ENCODE assay signal across 1 cellular context in genomic region chr6:157539900-157540752, GRCh38.
TF ChIP-seq lines count a peak whose summit lies in the region.

No MANE protein-coding gene starts in this region.

TF ChIP-seq in HepG2, 621 proteins besides CTCF, POLR2A, EP300 and RAD21 (continued from another document and continues in another):
- TF ChIP-seq TERF1 (CRISPR knock-in tag; IDR thresholded peaks at IDR 0.05) (no peak), JARID2 (CRISPR knock-in tag; IDR thresholded peaks at IDR 0.05; ENCODE audit: insufficient replicate concordance) (no peak), ZNF780A (CRISPR knock-in tag; IDR thresholded peaks at IDR 0.05) (peak; percentile 92; the same call in 1 of the 2 replicates), CC2D1A (CRISPR knock-in tag; IDR thresholded peaks at IDR 0.05) (no peak), MAFK (conservative IDR thresholded peaks at IDR 0.05 in 1 of 2, IDR thresholded peaks at IDR 0.05 in 1 of 2; ENCODE audit: low read length in 2 of 2) (no peak), FOXM1 (CRISPR knock-in tag; IDR thresholded peaks at IDR 0.05) (no peak), KIAA2018 (CRISPR knock-in tag; IDR thresholded peaks at IDR 0.05; ENCODE audit: borderline replicate concordance) (no peak), FUBP1 (CRISPR knock-in tag; IDR thresholded peaks at IDR 0.05; ENCODE audit: borderline replicate concordance) (0 out of 2 replicates have a peak, but pooled peaks have one; percentile 65), ZNF251 (CRISPR knock-in tag; IDR thresholded peaks at IDR 0.05) (no peak), ZNF572 (CRISPR knock-in tag; IDR thresholded peaks at IDR 0.05) (no peak), KAT2B (IDR thresholded peaks at IDR 0.05; ENCODE audit: borderline replicate concordance, low read depth, low read length) (no peak), PTBP1 (IDR thresholded peaks at IDR 0.05; ENCODE audit: low read depth, low read length, poor library complexity, severe bottlenecking) (no peak), ZNF839 (CRISPR knock-in tag; IDR thresholded peaks at IDR 0.05; ENCODE audit: borderline replicate concordance) (no peak), GATAD1 (CRISPR knock-in tag; IDR thresholded peaks at IDR 0.05) (peak; percentile 71), ZNF569 (CRISPR knock-in tag; IDR thresholded peaks at IDR 0.05; ENCODE audit: borderline replicate concordance) (no peak), ESRRA (CRISPR knock-in tag; IDR thresholded peaks at IDR 0.05; ENCODE audit: low read depth) (peak; percentile 83), HES4 (CRISPR knock-in tag; IDR thresholded peaks at IDR 0.05; ENCODE audit: borderline replicate concordance) (no peak; the same call in 1 of the 2 replicates), TEAD2 (CRISPR knock-in tag; IDR thresholded peaks at IDR 0.05) (no peak), ZSCAN5A (CRISPR knock-in tag; IDR thresholded peaks at IDR 0.05; ENCODE audit: borderline replicate concordance) (peak; percentile 94), SP2 (CRISPR knock-in tag; IDR thresholded peaks at IDR 0.05) (no peak), ZNF644 (CRISPR knock-in tag; IDR thresholded peaks at IDR 0.05; ENCODE audit: low read depth) (peak; percentile 96), MTERF4 (CRISPR knock-in tag; IDR thresholded peaks at IDR 0.05) (peak; percentile 23; the same call in 1 of the 2 replicates), ZSCAN31 (CRISPR knock-in tag; IDR thresholded peaks at IDR 0.05; ENCODE audit: low read depth) (peak; percentile 80; the same call in 1 of the 2 replicates), SRSF4 (IDR thresholded peaks at IDR 0.05; ENCODE audit: low read depth, low read length, poor library complexity, severe bottlenecking) (no peak), IKZF5 (CRISPR knock-in tag; IDR thresholded peaks at IDR 0.05) (peak; percentile 97), USF2 (IDR thresholded peaks at IDR 0.05; ENCODE audit: low read depth, low read length) (no peak), USF2 (CRISPR knock-in tag; IDR thresholded peaks at IDR 0.05; ENCODE audit: borderline replicate concordance) (no peak), MAFF (IDR thresholded peaks at IDR 0.05; ENCODE audit: low read depth, low read length) (no peak; the same call in 1 of the 2 replicates), SMAD9 (CRISPR knock-in tag; IDR thresholded peaks at IDR 0.05) (no peak), ZNF354B (CRISPR knock-in tag; IDR thresholded peaks at IDR 0.05) (no peak), TFDP2 (CRISPR knock-in tag; IDR thresholded peaks at IDR 0.05) (no peak), RARA (CRISPR knock-in tag; IDR thresholded peaks at IDR 0.05) (peak; percentile 83), CBFB (CRISPR knock-in tag; IDR thresholded peaks at IDR 0.05) (no peak), ZNF460 (CRISPR knock-in tag; IDR thresholded peaks at IDR 0.05; ENCODE audit: borderline replicate concordance) (peak; percentile 39; the same call in 1 of the 2 replicates), ZBTB43 (CRISPR knock-in tag; conservative IDR thresholded peaks at IDR 0.05) (peak; percentile 99), RELA (CRISPR knock-in tag; IDR thresholded peaks at IDR 0.05) (no peak; the same call in 1 of the 2 replicates), ONECUT2 (CRISPR knock-in tag; IDR thresholded peaks at IDR 0.05) (0 out of 2 replicates have a peak, but pooled peaks have one; percentile 57), MTA3 (CRISPR knock-in tag; IDR thresholded peaks at IDR 0.05) (no peak), ZNF792 (CRISPR knock-in tag; IDR thresholded peaks at IDR 0.05) (peak; percentile 97), ZNF143 (CRISPR knock-in tag; IDR thresholded peaks at IDR 0.05) (peak; percentile 66; the same call in 1 of the 2 replicates), ZFP41 (CRISPR knock-in tag; IDR thresholded peaks at IDR 0.05; ENCODE audit: borderline replicate concordance) (no peak), ELF3 (CRISPR knock-in tag; IDR thresholded peaks at IDR 0.05) (peak; percentile 99), JUND (CRISPR knock-in tag; IDR thresholded peaks at IDR 0.05) (no peak)
